In genomic region chr1:21490774-21491482, GRCh38 we compare ENCODE assay signal across 9 cellular contexts. TPM values are rescaled to one million over a fixed set of nuclear protein-coding genes. Genes with fewer than 3 reads are reported as not detected.
A peak's percentile ranks its signal among the peaks of the same experiment; 100 is the strongest.
DNase-seq lines count a peak whose midpoint lies in the region; ATAC-seq, FAIRE-seq and TF ChIP-seq lines count a peak whose summit lies in the region.
"Had no signal": no experiment of that assay in that cellular context is flagged by ENCODE, and none has a peak within 500 bp of the region (broad histone marks: within the 10 kb centered on the region; RNA-seq: fewer than 3 reads in every experiment).

No MANE protein-coding gene starts in this region.

- no peak overlapping the region for H2BK12ac ChIP-seq in H1 (ENCODE audit: low read depth, low read length)

- no peak overlapping the region for H2BK20ac ChIP-seq in H1 (ENCODE audit: low read length)

- no peak overlapping the region for H3K23ac ChIP-seq in H1 (ENCODE audit: insufficient read length)

- peak; percentile 86 for FAIRE-seq in H1 (lab: Jason Lieb, UNC)

- H3K27ac Mint-ChIP-seq in progenitor cell of endocrine pancreas = no peak overlapping the region
- H3K27ac Mint-ChIP-seq: dendritic cell treated with granulocyte-macrophage colony-stimulating factor and Interleukin-4, amounts not matched to agents 40 ng/mL and 50 ng/mL, for 4 days had no signal

- peak; percentile 78 for DNase-seq in ELR (ENCODE audit: low read depth)
- DNase-seq in Panc1 (ENCODE audit: low read depth, low spot score) = no peak
- no peak for DNase-seq in H1 (ENCODE audit: low read depth in 1 of 2, low spot score in 2 of 2)
- no peak for DNase-seq in progenitor cell of endocrine pancreas (ENCODE audit: low spot score, unreplicated experiment)
- no peak for DNase-seq in NCI-H2107 treated with DMSO at 0.1 percent for 48 hours (lab: John Stamatoyannopoulos, UW; ENCODE audit: unreplicated experiment)
- DNase-seq in H4 (ENCODE audit: low spot score) = no peak

- H2BK5ac ChIP-seq in H1 (ENCODE audit: low read depth, low read length) = no peak overlapping the region

- CTCF ChIA-PET in Panc1 (lab: Charles Lee) = interaction anchor here (0.5 to 1.5 kb wide), 4 partner anchors 39 to 1885 kb away, joined by 3 to 12 read pairs (median 3); no protein-coding TSS in a partner anchor
- CTCF ChIA-PET in H1 (lab: Charles Lee; ENCODE audit: partially characterized antibody) = interaction anchor here (0.6 to 5.7 kb wide), 31 partner anchors 9 to 259 kb away, joined by 3 to 72 read pairs (median 4); partner anchors contain the start of gene ALPL

- peaks cover 9% of the 10 kb centered on the region for H3K27me3 Mint-ChIP-seq in progenitor cell of endocrine pancreas

- H3K14ac ChIP-seq in H1 (ENCODE audit: insufficient read length) = no peak overlapping the region

- H2BK15ac ChIP-seq in H1 (ENCODE audit: low read length) = no peak overlapping the region

- H3K56ac ChIP-seq in H1 (replicated peaks; ENCODE audit: insufficient read length, low read depth, low read length) = no peak overlapping the region

- H3K9ac ChIP-seq in H1 (replicated peaks in 1 of 4; ENCODE audit: extremely low read depth in 1 of 4, low read depth in 3 of 4, low read length in 3 of 4) = no peak overlapping the region

- no peaks in the 10 kb centered on the region for H3K9me3 ChIP-seq in Panc1 (ENCODE audit: control insufficient read depth, insufficient read depth, low read depth, low read length)
- no peaks in the 10 kb centered on the region for H3K9me3 ChIP-seq in H1 (ENCODE audit: insufficient read depth in 2 of 2, low read depth in 1 of 2, low read length in 1 of 2)

- no peak overlapping the region; the same call in 1 of the 2 replicates for H4K8ac ChIP-seq in H1 (ENCODE audit: extremely low read depth, insufficient read depth, low read length)

- H3K4me3 Mint-ChIP-seq in progenitor cell of endocrine pancreas (ENCODE audit: low read depth) = no peak overlapping the region
- H3K4me3 Mint-ChIP-seq: dendritic cell treated with granulocyte-macrophage colony-stimulating factor and Interleukin-4, amounts not matched to agents 40 ng/mL and 50 ng/mL, for 4 days had no signal

- no peak overlapping the region for H2AK5ac ChIP-seq in H1 (ENCODE audit: low read depth, low read length)

- H4K20me1 ChIP-seq in H1 (replicated peaks in 1 of 2; ENCODE audit: control insufficient read depth in 1 of 2, insufficient read depth in 2 of 2, low read length in 2 of 2) = no peaks in the 10 kb centered on the region

- in situ Hi-C loops in Panc1 (cut with HindIII; ENCODE audit: low pct_unique_long_range_greater_than_20kb, low sequenced_read_pairs) = no loop called here

- WGBS in H1 (ENCODE audit: extremely low coverage in 1 of 2, insufficient coverage in 1 of 2, insufficient read length in 1 of 2, insufficient replicate concordance in 2 of 2, low coverage in 1 of 2, low lambda C conversion rate in 2 of 2, missing lambda C conversion rate in 1 of 2), 2 experiments = 48% methylated on average over 11 of the region's 11 CpGs; no CpG with 5 or more reads in 1 of the 2 experiments

- peak; percentile 92 for ATAC-seq in Panc1
- no peak for ATAC-seq in GM19328 (IDR thresholded peaks at IDR 0.05; ENCODE audit: unreplicated experiment)

- peak; percentile 44 for TF ChIP-seq CTCF in 22Rv1 (IDR thresholded peaks at IDR 0.05)
- TF ChIP-seq CTCF in Panc1 (IDR thresholded peaks at IDR 0.05) = peak; percentile 76
- peak; percentile 87 to 98 (median 98) for TF ChIP-seq CTCF in H1 (IDR thresholded peaks at IDR 0.05; ENCODE audit: control extremely low read depth in 1 of 3, insufficient read depth in 1 of 3, low read depth in 1 of 3, low read length in 3 of 3)
- peak; percentile 42 for TF ChIP-seq CTCF in progenitor cell of endocrine pancreas (IDR thresholded peaks at IDR 0.05; ENCODE audit: unreplicated experiment)

- H3K23me2 ChIP-seq in H1 (ENCODE audit: low read depth, low read length) = no peaks in the 10 kb centered on the region; the same call in 1 of the 2 replicates

- TF ChIP-seq EP300 in H1 (IDR thresholded peaks at IDR 0.05; ENCODE audit: borderline replicate concordance in 1 of 2, low read depth in 2 of 2, low read length in 2 of 2) = no peak

- H3K79me2 ChIP-seq in H1 (ENCODE audit: control insufficient read depth in 1 of 2, insufficient read depth in 2 of 2, low read length in 2 of 2) = no peaks in the 10 kb centered on the region

- H3K27ac ChIP-seq in 22Rv1 (no peak overlapping the region), Panc1 (ENCODE audit: low read length) (no peak overlapping the region), H1 (ENCODE audit: low read depth, low read length) (no peak overlapping the region)

- no peak overlapping the region for H4K5ac ChIP-seq in H1 (ENCODE audit: insufficient read length, low read depth, low read length)

- H3K4me3 ChIP-seq in Panc1 (ENCODE audit: low read depth in 2 of 2, low read length in 2 of 2) (no peak overlapping the region), H1 (ENCODE audit: extremely low read depth in 1 of 4, insufficient read depth in 2 of 4, low read depth in 3 of 4, low read length in 4 of 4) (peak overlapping the region in 1 of 4 experiments; percentile 29; a peak in 2 of 8 replicates)

- no peak overlapping the region for H3K4ac ChIP-seq in H1 (replicated peaks; ENCODE audit: insufficient read length, low read depth, low read length)

- H3K4me1 Mint-ChIP-seq in progenitor cell of endocrine pancreas (ENCODE audit: low read depth) = no peaks in the 10 kb centered on the region

- no peaks in the 10 kb centered on the region for H3K4me1 ChIP-seq in Panc1 (ENCODE audit: control insufficient read depth, insufficient read depth, low read length)
- H3K4me1 ChIP-seq in H1 (replicated peaks in 1 of 4; ENCODE audit: control insufficient read depth in 3 of 4, insufficient read depth in 4 of 4, low read length in 3 of 4) = peaks cover 5 to 8% (median 7%) of the 10 kb centered on the region in 4 experiments; a peak in 5 of 7 replicates

- H3K36me3 Mint-ChIP-seq in progenitor cell of endocrine pancreas (ENCODE audit: insufficient read depth) = no peaks in the 10 kb centered on the region

- H4K91ac ChIP-seq in H1 (replicated peaks; ENCODE audit: insufficient read length, low read length) = peak overlapping the region; percentile 6

- intact Hi-C loops in Panc1 (cut with micrococcal nuclease; ENCODE audit: unreplicated experiment) = loop anchor here (10.0 kb wide), 1 partner anchor 116 kb away; no protein-coding TSS in a partner anchor

- no peak for TF ChIP-seq POLR2A in H1 (IDR thresholded peaks at IDR 0.05; ENCODE audit: control extremely low read depth in 1 of 2, low read depth in 2 of 2, low read length in 2 of 2)

- no TSS peak for BruUV-seq in Panc1 (replicated peaks; lab: Mats Ljungman, UMichigan)

- H3K27me3 ChIP-seq in Panc1 (ENCODE audit: control insufficient read depth, insufficient read depth, low read length) (no peaks in the 10 kb centered on the region; the same call in 1 of the 2 replicates), H1 (replicated peaks in 1 of 4; ENCODE audit: control insufficient read depth in 3 of 4, extremely low read depth in 1 of 4, insufficient read depth in 3 of 4, low read length in 3 of 4) (no peaks in the 10 kb centered on the region)

- H2BK120ac ChIP-seq in H1 (replicated peaks; ENCODE audit: low read depth, low read length) = no peak overlapping the region

- H3K79me1 ChIP-seq in H1 (ENCODE audit: low read depth, low read length) = no peaks in the 10 kb centered on the region

- H3K36me3 ChIP-seq in Panc1 (ENCODE audit: control insufficient read depth, insufficient read depth, low read length) (no peaks in the 10 kb centered on the region), H1 (ENCODE audit: control insufficient read depth in 2 of 4, insufficient read depth in 4 of 4, low read length in 3 of 4) (no peaks in the 10 kb centered on the region)

- H3K9me3 Mint-ChIP-seq in progenitor cell of endocrine pancreas (ENCODE audit: low read depth) = no peaks in the 10 kb centered on the region
- H3K9me3 Mint-ChIP-seq: dendritic cell treated with granulocyte-macrophage colony-stimulating factor and Interleukin-4, amounts not matched to agents 40 ng/mL and 50 ng/mL, for 4 days had no signal

- TF ChIP-seq RAD21 in H1 (IDR thresholded peaks at IDR 0.05 in 1 of 2, conservative IDR thresholded peaks at IDR 0.05 in 1 of 2; ENCODE audit: low read depth in 2 of 2, low read length in 2 of 2) = peak; percentile 83 to 87

- POLR2A ChIA-PET in Panc1 (lab: Charles Lee) = no interaction called here
- POLR2A ChIA-PET in H1 (lab: Charles Lee; ENCODE audit: partially characterized antibody) = interaction anchor here (0.7 kb wide), 1 partner anchor 221 kb away, joined by 3 read pairs; no protein-coding TSS in a partner anchor

- H2AFZ ChIP-seq in H1 (ENCODE audit: low read length) = peak overlapping the region; percentile 68; the same call in 1 of the 2 replicates

- peak overlapping the region in 1 of 2 experiments; percentile 51; a peak in 2 of 4 replicates for H3K4me2 ChIP-seq in H1 (ENCODE audit: insufficient read depth in 1 of 2, low read depth in 2 of 2, low read length in 2 of 2)

- H3K18ac ChIP-seq in H1 (ENCODE audit: extremely low read depth, low read length) = no peak overlapping the region

RNA-seq across cellular contexts. Expression of gene ALPL, which starts 18.3 kb away (rescaled TPM):
- total RNA-seq in Panc1 (2021; ENCODE audit: unreplicated experiment) (0.82 TPM), progenitor cell of endocrine pancreas (18.8 and 19.8 TPM in 2 replicates)
- polyA plus RNA-seq in Panc1 (2012; ENCODE audit: insufficient read length) = 0.21 TPM
- 175 and 178 TPM in 2 replicates for total RNA-seq in H1 (2021; fragmentation: NEBNext Ultra II Directional; extraction: Animal tissue kit (Norgen Biotek cat#: 25700))
- polyA plus RNA-seq in H1 (2011; rRNA removed) = 362 and 487 TPM in 2 replicates
- 189 TPM for polyA plus RNA-seq in H1 (2011; cell fraction: cytosol; rRNA removed)
- polyA plus RNA-seq in H1 (2011; cell fraction: nucleus; rRNA removed) = 238 TPM
- polyA plus RNA-seq in H1 (2012, experiment 1 of 2) = 179 to 258 TPM (median 246 TPM) in 4 replicates
- 250 TPM for polyA plus RNA-seq in H1 (2012, experiment 2 of 2)
- 256 TPM for polyA plus RNA-seq in H1 (2013, experiment 1 of 2)
- polyA plus RNA-seq in H1 (2013, experiment 2 of 2) = 256 TPM
- 155 and 168 TPM in 2 replicates for polyA minus RNA-seq in H1 (2011; rRNA and poly(A)+ RNA removed)
- polyA minus RNA-seq in H1 (2011; cell fraction: cytosol; rRNA and poly(A)+ RNA removed) = 169 TPM
- 75.5 TPM for polyA minus RNA-seq in H1 (2011; cell fraction: nucleus; rRNA and poly(A)+ RNA removed)
- total RNA-seq in H4 (2014; rRNA removed; shearing (Covaris generic)) = 0.14 TPM in 1 of 2 replicates, not detected in the other

RNA-seq across cellular contexts. Expression of gene NBPF3, which starts 51.0 kb away (rescaled TPM):
- total RNA-seq in Panc1 (2021; ENCODE audit: unreplicated experiment) (15.9 TPM), progenitor cell of endocrine pancreas (19.4 and 20.1 TPM in 2 replicates)
- polyA plus RNA-seq in Panc1 (2012; ENCODE audit: insufficient read length) = 13.7 TPM
- 4.1 and 4.3 TPM in 2 replicates for total RNA-seq in H1 (2021; fragmentation: NEBNext Ultra II Directional; extraction: Animal tissue kit (Norgen Biotek cat#: 25700))
- 2.7 and 3.8 TPM in 2 replicates for polyA plus RNA-seq in H1 (2011; rRNA removed)
- 3.8 TPM for polyA plus RNA-seq in H1 (2011; cell fraction: cytosol; rRNA removed)
- polyA plus RNA-seq in H1 (2011; cell fraction: nucleus; rRNA removed) = 9.1 TPM
- polyA plus RNA-seq in H1 (2012, experiment 1 of 2) = 3.6 to 5.6 TPM (median 4.8 TPM) in 4 replicates
- 1.5 TPM for polyA plus RNA-seq in H1 (2012, experiment 2 of 2)
- polyA plus RNA-seq in H1 (2013, experiment 1 of 2) = 2.6 TPM
- 2.5 TPM for polyA plus RNA-seq in H1 (2013, experiment 2 of 2)
- polyA minus RNA-seq in H1 (2011; rRNA and poly(A)+ RNA removed) = 6.7 and 12.0 TPM in 2 replicates
- 4.3 TPM for polyA minus RNA-seq in H1 (2011; cell fraction: cytosol; rRNA and poly(A)+ RNA removed)
- 7.9 TPM for polyA minus RNA-seq in H1 (2011; cell fraction: nucleus; rRNA and poly(A)+ RNA removed)
- total RNA-seq in H4 (2014; rRNA removed; shearing (Covaris generic)) = 12.0 and 13.9 TPM in 2 replicates

Comparison
In these comparisons a context has a peak if more than half of its experiments do, and no peak if none do; other contexts are left out.
1. CTCF ChIP-seq: peak in every context shown above with its lines; median percentile 98 in H1; 76 in Panc1; 44 in 22Rv1; 42 in progenitor cell of endocrine pancreas.
2. RNA of gene ALPL, which starts 18.3 kb away (total RNA-seq): 175 to 178 TPM in H1 and 18.8 to 19.8 TPM in progenitor cell of endocrine pancreas; 0.82 TPM in Panc1 (single experiment) and 0.14 TPM in H4; every median in the first group is over 10 times any median in the second.